In the genomic region with DNA sequence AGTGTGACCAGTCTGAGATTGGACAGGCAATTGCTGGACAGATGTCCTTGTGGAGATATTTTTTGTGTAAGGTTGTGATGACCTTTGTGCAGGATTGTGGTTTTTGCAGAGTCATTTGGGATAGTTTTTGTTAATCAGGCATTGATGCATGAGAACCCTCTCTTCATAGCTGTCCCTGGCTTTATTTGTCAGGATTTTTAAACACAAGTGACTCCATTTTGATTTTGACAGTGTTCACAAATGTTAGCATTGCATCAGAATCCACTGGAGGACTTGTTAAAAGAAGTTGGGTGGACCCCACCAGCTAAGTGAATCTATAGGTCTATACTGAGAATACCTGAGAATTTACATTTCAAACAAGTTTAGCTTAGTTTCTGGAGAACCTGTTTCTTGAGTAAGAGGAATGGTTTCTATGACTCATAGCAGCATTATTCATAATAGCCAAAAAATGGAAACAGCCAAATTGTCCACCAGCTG, we compare ENCODE assay signal across 1 cellular context.
A peak's percentile ranks its signal among the peaks of the same experiment; 100 is the strongest.
TF ChIP-seq lines count a peak whose summit lies in the region.

No MANE protein-coding gene starts in this region.

TF ChIP-seq in GM12878, 131 proteins besides CTCF, POLR2A, EP300 and RAD21:
- TF ChIP-seq RUNX3 (IDR thresholded peaks at IDR 0.05; ENCODE audit: low read length) (peak; percentile 54), JUNB (IDR thresholded peaks at IDR 0.05) (peak; percentile 83), YY1 (IDR thresholded peaks at IDR 0.05; ENCODE audit: low read depth, low read length) (peak; percentile 11; the same call in 1 of the 2 replicates), RAD51 (IDR thresholded peaks at IDR 0.05) (no peak), BCL11A (IDR thresholded peaks at IDR 0.05; ENCODE audit: low read depth, low read length) (no peak), CEBPB (IDR thresholded peaks at IDR 0.05; ENCODE audit: borderline replicate concordance in 1 of 2, low read depth in 2 of 2, low read length in 2 of 2) (0 out of 4 replicates have a peak, but pooled peaks of 1 of the 2 experiments have one; percentile 52)
- TF ChIP-seq, protein P1, sequence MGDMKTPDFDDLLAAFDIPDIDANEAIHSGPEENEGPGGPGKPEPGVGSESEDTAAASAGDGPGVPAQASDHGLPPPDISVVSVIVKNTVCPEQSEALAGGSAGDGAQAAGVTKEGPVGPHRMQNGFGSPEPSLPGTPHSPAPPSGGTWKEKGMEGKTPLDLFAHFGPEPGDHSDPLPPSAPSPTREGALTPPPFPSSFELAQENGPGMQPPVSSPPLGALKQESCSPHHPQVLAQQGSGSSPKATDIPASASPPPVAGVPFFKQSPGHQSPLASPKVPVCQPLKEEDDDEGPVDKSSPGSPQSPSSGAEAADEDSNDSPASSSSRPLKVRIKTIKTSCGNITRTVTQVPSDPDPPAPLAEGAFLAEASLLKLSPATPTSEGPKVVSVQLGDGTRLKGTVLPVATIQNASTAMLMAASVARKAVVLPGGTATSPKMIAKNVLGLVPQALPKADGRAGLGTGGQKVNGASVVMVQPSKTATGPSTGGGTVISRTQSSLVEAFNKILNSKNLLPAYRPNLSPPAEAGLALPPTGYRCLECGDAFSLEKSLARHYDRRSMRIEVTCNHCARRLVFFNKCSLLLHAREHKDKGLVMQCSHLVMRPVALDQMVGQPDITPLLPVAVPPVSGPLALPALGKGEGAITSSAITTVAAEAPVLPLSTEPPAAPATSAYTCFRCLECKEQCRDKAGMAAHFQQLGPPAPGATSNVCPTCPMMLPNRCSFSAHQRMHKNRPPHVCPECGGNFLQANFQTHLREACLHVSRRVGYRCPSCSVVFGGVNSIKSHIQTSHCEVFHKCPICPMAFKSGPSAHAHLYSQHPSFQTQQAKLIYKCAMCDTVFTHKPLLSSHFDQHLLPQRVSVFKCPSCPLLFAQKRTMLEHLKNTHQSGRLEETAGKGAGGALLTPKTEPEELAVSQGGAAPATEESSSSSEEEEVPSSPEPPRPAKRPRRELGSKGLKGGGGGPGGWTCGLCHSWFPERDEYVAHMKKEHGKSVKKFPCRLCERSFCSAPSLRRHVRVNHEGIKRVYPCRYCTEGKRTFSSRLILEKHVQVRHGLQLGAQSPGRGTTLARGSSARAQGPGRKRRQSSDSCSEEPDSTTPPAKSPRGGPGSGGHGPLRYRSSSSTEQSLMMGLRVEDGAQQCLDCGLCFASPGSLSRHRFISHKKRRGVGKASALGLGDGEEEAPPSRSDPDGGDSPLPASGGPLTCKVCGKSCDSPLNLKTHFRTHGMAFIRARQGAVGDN (IDR thresholded peaks at IDR 0.05): peak; percentile 81
- TF ChIP-seq, protein P2, sequence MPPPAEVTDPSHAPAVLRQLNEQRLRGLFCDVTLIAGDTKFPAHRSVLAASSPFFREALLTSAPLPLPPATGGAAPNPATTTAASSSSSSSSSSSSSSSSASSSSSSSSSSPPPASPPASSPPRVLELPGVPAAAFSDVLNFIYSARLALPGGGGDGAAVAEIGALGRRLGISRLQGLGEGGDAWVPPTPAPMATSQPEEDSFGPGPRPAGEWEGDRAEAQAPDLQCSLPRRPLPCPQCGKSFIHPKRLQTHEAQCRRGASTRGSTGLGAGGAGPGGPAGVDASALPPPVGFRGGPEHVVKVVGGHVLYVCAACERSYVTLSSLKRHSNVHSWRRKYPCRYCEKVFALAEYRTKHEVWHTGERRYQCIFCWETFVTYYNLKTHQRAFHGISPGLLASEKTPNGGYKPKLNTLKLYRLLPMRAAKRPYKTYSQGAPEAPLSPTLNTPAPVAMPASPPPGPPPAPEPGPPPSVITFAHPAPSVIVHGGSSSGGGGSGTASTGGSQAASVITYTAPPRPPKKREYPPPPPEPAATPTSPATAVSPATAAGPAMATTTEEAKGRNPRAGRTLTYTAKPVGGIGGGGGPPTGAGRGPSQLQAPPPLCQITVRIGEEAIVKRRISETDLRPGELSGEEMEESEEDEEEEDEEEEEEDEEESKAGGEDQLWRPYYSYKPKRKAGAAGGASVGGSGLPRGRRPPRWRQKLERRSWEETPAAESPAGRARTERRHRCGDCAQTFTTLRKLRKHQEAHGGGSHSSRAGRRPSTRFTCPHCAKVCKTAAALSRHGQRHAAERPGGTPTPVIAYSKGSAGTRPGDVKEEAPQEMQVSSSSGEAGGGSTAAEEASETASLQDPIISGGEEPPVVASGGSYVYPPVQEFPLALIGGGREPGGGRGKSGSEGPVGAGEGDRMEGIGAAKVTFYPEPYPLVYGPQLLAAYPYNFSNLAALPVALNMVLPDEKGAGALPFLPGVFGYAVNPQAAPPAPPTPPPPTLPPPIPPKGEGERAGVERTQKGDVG (CRISPR knock-in tag; IDR thresholded peaks at IDR 0.05): peak; percentile 83; the same call in 1 of the 2 replicates
- TF ChIP-seq, protein P3, sequence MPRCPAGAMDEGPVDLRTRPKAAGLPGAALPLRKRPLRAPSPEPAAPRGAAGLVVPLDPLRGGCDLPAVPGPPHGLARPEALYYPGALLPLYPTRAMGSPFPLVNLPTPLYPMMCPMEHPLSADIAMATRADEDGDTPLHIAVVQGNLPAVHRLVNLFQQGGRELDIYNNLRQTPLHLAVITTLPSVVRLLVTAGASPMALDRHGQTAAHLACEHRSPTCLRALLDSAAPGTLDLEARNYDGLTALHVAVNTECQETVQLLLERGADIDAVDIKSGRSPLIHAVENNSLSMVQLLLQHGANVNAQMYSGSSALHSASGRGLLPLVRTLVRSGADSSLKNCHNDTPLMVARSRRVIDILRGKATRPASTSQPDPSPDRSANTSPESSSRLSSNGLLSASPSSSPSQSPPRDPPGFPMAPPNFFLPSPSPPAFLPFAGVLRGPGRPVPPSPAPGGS (IDR thresholded peaks at IDR 0.05; ENCODE audit: borderline replicate concordance, insufficient read depth, low read depth, low read length, poor library complexity, severe bottlenecking): no peak
- TF ChIP-seq, protein P4, sequence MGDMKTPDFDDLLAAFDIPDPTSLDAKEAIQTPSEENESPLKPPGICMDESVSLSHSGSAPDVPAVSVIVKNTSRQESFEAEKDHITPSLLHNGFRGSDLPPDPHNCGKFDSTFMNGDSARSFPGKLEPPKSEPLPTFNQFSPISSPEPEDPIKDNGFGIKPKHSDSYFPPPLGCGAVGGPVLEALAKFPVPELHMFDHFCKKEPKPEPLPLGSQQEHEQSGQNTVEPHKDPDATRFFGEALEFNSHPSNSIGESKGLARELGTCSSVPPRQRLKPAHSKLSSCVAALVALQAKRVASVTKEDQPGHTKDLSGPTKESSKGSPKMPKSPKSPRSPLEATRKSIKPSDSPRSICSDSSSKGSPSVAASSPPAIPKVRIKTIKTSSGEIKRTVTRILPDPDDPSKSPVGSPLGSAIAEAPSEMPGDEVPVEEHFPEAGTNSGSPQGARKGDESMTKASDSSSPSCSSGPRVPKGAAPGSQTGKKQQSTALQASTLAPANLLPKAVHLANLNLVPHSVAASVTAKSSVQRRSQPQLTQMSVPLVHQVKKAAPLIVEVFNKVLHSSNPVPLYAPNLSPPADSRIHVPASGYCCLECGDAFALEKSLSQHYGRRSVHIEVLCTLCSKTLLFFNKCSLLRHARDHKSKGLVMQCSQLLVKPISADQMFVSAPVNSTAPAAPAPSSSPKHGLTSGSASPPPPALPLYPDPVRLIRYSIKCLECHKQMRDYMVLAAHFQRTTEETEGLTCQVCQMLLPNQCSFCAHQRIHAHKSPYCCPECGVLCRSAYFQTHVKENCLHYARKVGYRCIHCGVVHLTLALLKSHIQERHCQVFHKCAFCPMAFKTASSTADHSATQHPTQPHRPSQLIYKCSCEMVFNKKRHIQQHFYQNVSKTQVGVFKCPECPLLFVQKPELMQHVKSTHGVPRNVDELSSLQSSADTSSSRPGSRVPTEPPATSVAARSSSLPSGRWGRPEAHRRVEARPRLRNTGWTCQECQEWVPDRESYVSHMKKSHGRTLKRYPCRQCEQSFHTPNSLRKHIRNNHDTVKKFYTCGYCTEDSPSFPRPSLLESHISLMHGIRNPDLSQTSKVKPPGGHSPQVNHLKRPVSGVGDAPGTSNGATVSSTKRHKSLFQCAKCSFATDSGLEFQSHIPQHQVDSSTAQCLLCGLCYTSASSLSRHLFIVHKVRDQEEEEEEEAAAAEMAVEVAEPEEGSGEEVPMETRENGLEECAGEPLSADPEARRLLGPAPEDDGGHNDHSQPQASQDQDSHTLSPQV (IDR thresholded peaks at IDR 0.05): peak; percentile 72; the same call in 1 of the 2 replicates
